Comparison of ENCODE assay signal across 10 cellular contexts in the genomic region with DNA sequence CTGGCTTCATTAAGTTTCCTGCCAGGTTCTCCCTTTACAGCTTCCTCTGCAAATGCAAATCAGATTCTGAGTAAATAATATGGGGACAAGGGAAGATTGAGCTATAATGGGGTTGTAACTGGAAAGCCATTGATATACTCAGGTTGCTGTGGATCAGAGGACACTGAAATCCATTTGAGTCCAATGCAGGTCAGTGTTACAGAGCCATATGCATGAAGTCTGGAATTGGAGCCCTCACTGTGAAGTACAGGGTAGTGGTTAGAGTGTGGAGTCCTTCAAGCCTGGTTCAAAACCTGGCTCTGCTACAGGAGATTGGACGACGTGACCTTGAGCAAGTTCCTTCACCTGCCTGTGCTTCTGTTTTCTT. TPM values are rescaled to one million over a fixed set of nuclear protein-coding genes. Genes with fewer than 3 reads are reported as not detected.
DNase-seq lines count a peak whose midpoint lies in the region; ATAC-seq and TF ChIP-seq lines count a peak whose summit lies in the region.
"Had no signal": no experiment of that assay in that cellular context is flagged by ENCODE, and none has a peak within 500 bp of the region (broad histone marks: within the 10 kb centered on the region; RNA-seq: fewer than 3 reads in every experiment).

No MANE protein-coding gene starts in this region.

- H3K27me3 Mint-ChIP-seq in endodermal cell (ENCODE audit: insufficient read depth), result no peaks in the 10 kb centered on the region

- H3K27me3 ChIP-seq in endodermal cell (ENCODE audit: control insufficient read depth, insufficient read depth, low read length, poor library complexity, severe bottlenecking) (no peaks in the 10 kb centered on the region), HAP-1 (ENCODE audit: low read depth) (no peaks in the 10 kb centered on the region)

- peaks cover 18% of the 10 kb centered on the region for H3K4me1 ChIP-seq in endodermal cell (ENCODE audit: control insufficient read depth, insufficient read depth, low read length)
- no peaks in the 10 kb centered on the region for H3K4me1 ChIP-seq in HAP-1

- H3K9me3 ChIP-seq in endodermal cell (ENCODE audit: control insufficient read depth, low read length) (no peaks in the 10 kb centered on the region), HAP-1 (no peaks in the 10 kb centered on the region)

- in situ Hi-C loops in HAP-1 (cut with MboI; ENCODE audit: low sequenced_read_pairs), result no loop called here

- H3K9me3 Mint-ChIP-seq in endodermal cell, result no peaks in the 10 kb centered on the region

- ATAC-seq in GM18517 (IDR thresholded peaks at IDR 0.05; ENCODE audit: unreplicated experiment), result peak; percentile 16
- ATAC-seq in GM21423 (IDR thresholded peaks at IDR 0.05; ENCODE audit: unreplicated experiment), result peak; percentile 7
- ATAC-seq in HG03432 (IDR thresholded peaks at IDR 0.05; ENCODE audit: unreplicated experiment), result peak; percentile 14

- no peak overlapping the region for H3K27ac ChIP-seq in endodermal cell (ENCODE audit: low read depth, low read length)

- H3K9ac ChIP-seq in endodermal cell (ENCODE audit: extremely low read depth, low read length, poor library complexity, severe bottlenecking), result no peak overlapping the region

- DNase-seq in endodermal cell, result no peak
- DNase-seq in SW 1271 (lab: John Stamatoyannopoulos, UW), result no peak
- no peak for DNase-seq in NCI-H69 (lab: John Stamatoyannopoulos, UW)
- no peak for DNase-seq in activated gamma-delta T cell treated with Interleukin-2 at 50 U/mL for 16 hours
- no peak for DNase-seq in HAP-1 (ENCODE audit: low spot score in 2 of 2)

- 72 to 93% methylated on average over 2 of the region's 2 CpGs for WGBS in endodermal cell (ENCODE audit: insufficient coverage in 1 of 2, insufficient read length in 1 of 2), 2 experiments

- no peak for TF ChIP-seq CTCF in endodermal cell (conservative IDR thresholded peaks at IDR 0.05)

- peaks cover 32% of the 10 kb centered on the region for H3K4me1 Mint-ChIP-seq in endodermal cell

- no peak overlapping the region for H3K4me3 ChIP-seq in endodermal cell (ENCODE audit: low read length)
- no peak overlapping the region for H3K4me3 ChIP-seq in HAP-1

- H3K27ac Mint-ChIP-seq in endodermal cell, result peak overlapping the region; percentile 82

- no peaks in the 10 kb centered on the region for H3K36me3 ChIP-seq in endodermal cell (ENCODE audit: control insufficient read depth, insufficient read depth, low read length)
- no peaks in the 10 kb centered on the region for H3K36me3 ChIP-seq in HAP-1 (replicated peaks)

- no peak overlapping the region for H3K4me3 Mint-ChIP-seq in endodermal cell

- H3K36me3 Mint-ChIP-seq in endodermal cell (ENCODE audit: low read depth), result no peaks in the 10 kb centered on the region

RNA-seq across cellular contexts. Expression of a gene that starts 48.7 kb away (rescaled TPM):
- not detected for total RNA-seq in endodermal cell
- not detected for polyA plus RNA-seq in endodermal cell (2013, experiment 1 of 2)
- not detected for polyA plus RNA-seq in endodermal cell (2013, experiment 2 of 2)
- total RNA-seq: cardiac septum, osteoblast had no signal
